ENCODE assay signal across 1 cellular context in genomic region chr1:27489973-27490741, GRCh38.
A peak's percentile ranks its signal among the peaks of the same experiment; 100 is the strongest.
TF ChIP-seq lines count a peak whose summit lies in the region.

TSS of gene WASF2 (minus strand) at chr1:27490167. CDS start at chr1:27428890, 61,277 bp downstream.

TF ChIP-seq in HepG2, 621 proteins besides CTCF, POLR2A, EP300 and RAD21 (continued from another document and continues in another):
- TF ChIP-seq ZNF75D (CRISPR knock-in tag; IDR thresholded peaks at IDR 0.05; ENCODE audit: borderline replicate concordance) (no peak), ZNF547 (CRISPR knock-in tag; IDR thresholded peaks at IDR 0.05) (0 out of 2 replicates have a peak, but pooled peaks have one; percentile 55), CBX5 (CRISPR knock-in tag; IDR thresholded peaks at IDR 0.05; ENCODE audit: borderline replicate concordance) (no peak; the same call in 1 of the 2 replicates), ZNF224 (CRISPR knock-in tag; IDR thresholded peaks at IDR 0.05) (no peak), ZBTB7B (CRISPR knock-in tag; IDR thresholded peaks at IDR 0.05) (peak; percentile 88), ATF6 (CRISPR knock-in tag; conservative IDR thresholded peaks at IDR 0.05) (no peak), HIVEP1 (CRISPR knock-in tag; IDR thresholded peaks at IDR 0.05) (no peak), XRCC5 (optimal IDR thresholded peaks at IDR 0.05; ENCODE audit: low read length) (peak; percentile 46), ZNF317 (CRISPR knock-in tag; IDR thresholded peaks at IDR 0.05) (no peak), ZMAT3 (CRISPR knock-in tag; conservative IDR thresholded peaks at IDR 0.05) (peak; percentile 84; the same call in 1 of the 2 replicates), ZNF850 (CRISPR knock-in tag; conservative IDR thresholded peaks at IDR 0.05) (no peak; the same call in 1 of the 2 replicates), SNAI1 (CRISPR knock-in tag; IDR thresholded peaks at IDR 0.05; ENCODE audit: borderline replicate concordance) (no peak), PCBP2 (optimal IDR thresholded peaks at IDR 0.05; ENCODE audit: low read depth, low read length, poor library complexity, severe bottlenecking) (no peak), SIN3A (IDR thresholded peaks at IDR 0.05; ENCODE audit: borderline replicate concordance, low read depth, low read length) (peak; percentile 18; the same call in 1 of the 2 replicates), ZNF205 (CRISPR knock-in tag; IDR thresholded peaks at IDR 0.05) (no peak), TMF1 (CRISPR knock-in tag; IDR thresholded peaks at IDR 0.05; ENCODE audit: low read depth) (no peak), ZNF570 (CRISPR knock-in tag; IDR thresholded peaks at IDR 0.05; ENCODE audit: borderline replicate concordance) (no peak; the same call in 1 of the 2 replicates), MIER3 (CRISPR knock-in tag; IDR thresholded peaks at IDR 0.05; ENCODE audit: borderline replicate concordance) (peak; percentile 51; the same call in 1 of the 2 replicates), ZNF468 (CRISPR knock-in tag; IDR thresholded peaks at IDR 0.05) (no peak), ZNF790 (CRISPR knock-in tag; IDR thresholded peaks at IDR 0.05; ENCODE audit: borderline replicate concordance) (peak; percentile 94; the same call in 1 of the 2 replicates), ZNF710 (CRISPR knock-in tag; IDR thresholded peaks at IDR 0.05; ENCODE audit: borderline replicate concordance) (peak; percentile 51; the same call in 1 of the 2 replicates), SIX4 (CRISPR knock-in tag; IDR thresholded peaks at IDR 0.05) (no peak; the same call in none of the 2 replicates), DNMT3B (CRISPR knock-in tag; conservative IDR thresholded peaks at IDR 0.05) (no peak), ZNF546 (CRISPR knock-in tag; conservative IDR thresholded peaks at IDR 0.05) (no peak; the same call in 1 of the 2 replicates), MAX (IDR thresholded peaks at IDR 0.05) (peak; percentile 52), ZMYM3 (CRISPR knock-in tag; IDR thresholded peaks at IDR 0.05) (no peak), PBX3 (CRISPR knock-in tag; IDR thresholded peaks at IDR 0.05; ENCODE audit: borderline replicate concordance) (no peak), PCBP1 (IDR thresholded peaks at IDR 0.05; ENCODE audit: borderline replicate concordance, low read depth, low read length) (0 out of 2 replicates have a peak, but pooled peaks have one; percentile 17), ZBTB7A (CRISPR knock-in tag; IDR thresholded peaks at IDR 0.05) (no peak), HNRNPUL1 (IDR thresholded peaks at IDR 0.05; ENCODE audit: low read depth, low read length) (no peak), ZNF841 (CRISPR knock-in tag; IDR thresholded peaks at IDR 0.05; ENCODE audit: borderline replicate concordance) (no peak), NBN (conservative IDR thresholded peaks at IDR 0.05) (no peak), LBX2 (CRISPR knock-in tag; IDR thresholded peaks at IDR 0.05; ENCODE audit: borderline replicate concordance) (peak; percentile 47; the same call in 1 of the 2 replicates), FOXO1 (CRISPR knock-in tag; IDR thresholded peaks at IDR 0.05) (0 out of 2 replicates have a peak, but pooled peaks have one; percentile 30), ZBTB40 (IDR thresholded peaks at IDR 0.05) (no peak), ZBTB40 (CRISPR knock-in tag; IDR thresholded peaks at IDR 0.05) (0 out of 2 replicates have a peak, but pooled peaks have one; percentile 1), ZFYVE20 (CRISPR knock-in tag; IDR thresholded peaks at IDR 0.05; ENCODE audit: borderline replicate concordance, low read depth) (no peak), ZBTB3 (CRISPR knock-in tag; IDR thresholded peaks at IDR 0.05; ENCODE audit: borderline replicate concordance, low read depth) (no peak), FOSL1 (CRISPR knock-in tag; IDR thresholded peaks at IDR 0.05; ENCODE audit: borderline replicate concordance) (no peak), HNRNPL (IDR thresholded peaks at IDR 0.05; ENCODE audit: low read depth, low read length) (no peak), EZH2 (conservative IDR thresholded peaks at IDR 0.05; ENCODE audit: low read depth, low read length) (no peak), MZF1 (CRISPR knock-in tag; IDR thresholded peaks at IDR 0.05; ENCODE audit: borderline replicate concordance) (no peak), ZFP36L2 (CRISPR knock-in tag; IDR thresholded peaks at IDR 0.05) (no peak), TSC22D2 (CRISPR knock-in tag; IDR thresholded peaks at IDR 0.05; ENCODE audit: borderline replicate concordance) (peak; percentile 63; the same call in 1 of the 2 replicates), ATF3 (CRISPR knock-in tag; IDR thresholded peaks at IDR 0.05) (peak; percentile 67), E2F5 (CRISPR knock-in tag; conservative IDR thresholded peaks at IDR 0.05) (peak; percentile 44; the same call in 1 of the 2 replicates), SMAD1 (CRISPR knock-in tag; IDR thresholded peaks at IDR 0.05; ENCODE audit: borderline replicate concordance, low read depth) (no peak), TFDP1 (CRISPR knock-in tag; IDR thresholded peaks at IDR 0.05; ENCODE audit: borderline replicate concordance) (peak; percentile 73; the same call in 1 of the 2 replicates), ZNF414 (CRISPR knock-in tag; IDR thresholded peaks at IDR 0.05) (no peak)
